In the genomic region with DNA sequence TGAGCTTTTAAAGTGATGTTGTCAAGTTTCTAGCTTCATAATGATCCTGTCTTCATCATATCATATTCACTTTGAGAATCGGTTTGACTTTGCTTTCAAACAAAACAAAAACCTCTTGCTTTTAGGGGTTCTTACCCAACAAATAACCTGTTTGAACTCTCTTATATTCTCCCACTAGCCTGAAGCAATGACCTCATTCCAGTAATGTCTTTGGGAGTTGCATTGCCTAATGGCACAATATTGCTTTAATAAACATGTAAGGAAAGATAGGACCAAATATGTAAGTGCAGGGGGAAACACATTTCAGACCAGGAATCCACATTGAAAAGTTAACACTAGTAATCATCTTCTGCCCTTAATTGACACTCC, we compare ENCODE assay signal across 9 cellular contexts. TPM values are rescaled to one million over a fixed set of nuclear protein-coding genes. Genes with fewer than 3 reads are reported as not detected.
DNase-seq lines count a peak whose midpoint lies in the region; ATAC-seq, FAIRE-seq and TF ChIP-seq lines count a peak whose summit lies in the region.
"Had no signal": no experiment of that assay in that cellular context is flagged by ENCODE, and none has a peak within 500 bp of the region (broad histone marks: within the 10 kb centered on the region; RNA-seq: fewer than 3 reads in every experiment).

No MANE protein-coding gene starts in this region.

- no peak overlapping the region for H3K23ac ChIP-seq in mesendoderm (ENCODE audit: low read length)

- H2BK5ac ChIP-seq in mesendoderm (ENCODE audit: low read length) = no peak overlapping the region

- H3K4me1 ChIP-seq in A549 (peaks cover 26% of the 10 kb centered on the region), mesendoderm (ENCODE audit: control insufficient read depth, low read depth, low read length) (no peaks in the 10 kb centered on the region)

- no peak overlapping the region for H4K8ac ChIP-seq in mesendoderm (ENCODE audit: low read depth, low read length)

- POLR2A ChIA-PET in A549 (lab: Yijun Ruan, JAX) = interaction anchor here (0.9 to 3.9 kb wide), 5 partner anchors 12 to 220 kb away, joined by 3 to 44 read pairs (median 8); a partner anchor contains a TSS

- H3K27ac Mint-ChIP-seq in brain = peak overlapping the region in 3 of 5 experiments; percentile 93 to 96 (median 95)

- no peaks in the 10 kb centered on the region for H3K79me2 ChIP-seq in mesendoderm (ENCODE audit: control insufficient read depth, insufficient read depth, low read length)

- no peak overlapping the region for H3K4ac ChIP-seq in mesendoderm (ENCODE audit: low read depth, low read length)

- TF ChIP-seq RAD21 in A549 (conservative IDR thresholded peaks at IDR 0.05 in 1 of 2, IDR thresholded peaks at IDR 0.05 in 1 of 2) = no peak

- H3K36me3 Mint-ChIP-seq in brain = no peaks in the 10 kb centered on the region

- TF ChIP-seq CTCF in A549 (IDR thresholded peaks at IDR 0.05) = no peak
- no peak for TF ChIP-seq CTCF in HFF-Myc (IDR thresholded peaks at IDR 0.05; ENCODE audit: low read depth, low read length, missing control alignments)
- TF ChIP-seq CTCF in brain (conservative IDR thresholded peaks at IDR 0.05) = no peak
- no peak for TF ChIP-seq CTCF in WERI-Rb-1 (IDR thresholded peaks at IDR 0.05; ENCODE audit: low read depth, low read length)

- no peak for ATAC-seq in A549

- no peak for DNase-seq in A549 (ENCODE audit: low read depth in 1 of 2, low spot score in 1 of 2)
- DNase-seq in HFF-Myc (ENCODE audit: extremely low read depth, low read depth) = no peak
- DNase-seq in mesendoderm = no peak
- DNase-seq in effector CD4-positive, alpha-beta T cell = no peak
- DNase-seq in WERI-Rb-1 = no peak
- no peak for DNase-seq in stimulated activated CD4-positive, alpha-beta T cell treated with anti-CD3 and anti-CD28 coated beads, Interleukin-2, amount 100 ng/mL, for 48 hours
- DNase-seq in GM19239 (ENCODE audit: insufficient read length, low spot score) = no peak
- DNase-seq: NCI-H748 treated with DMSO at 0.1 percent for 48 hours had no signal

- no peak overlapping the region for H3K56ac ChIP-seq in mesendoderm (ENCODE audit: low read length)

- H2BK15ac ChIP-seq in mesendoderm (replicated peaks; ENCODE audit: low read depth) = no peak overlapping the region

- peaks cover 54% of the 10 kb centered on the region for H3K4me1 Mint-ChIP-seq in brain

- CTCF ChIA-PET in A549 (lab: Yijun Ruan, JAX) = interaction anchor here (0.9 to 5.9 kb wide), 5 partner anchors 14 to 221 kb away, joined by 3 to 28 read pairs (median 4); no protein-coding TSS in a partner anchor

- no peaks in the 10 kb centered on the region for H3K27me3 ChIP-seq in mesendoderm (ENCODE audit: insufficient read depth, low read length, poor library complexity)
- no peaks in the 10 kb centered on the region for H3K27me3 ChIP-seq in WERI-Rb-1 (ENCODE audit: insufficient read depth, low read depth, severe bottlenecking)

- no peak for TF ChIP-seq EP300 in A549 (IDR thresholded peaks at IDR 0.05)

- H3K9me3 Mint-ChIP-seq in brain = peaks cover 3 to 22% (median 9%) of the 10 kb centered on the region in 5 experiments

- H3K4me3 ChIP-seq in A549 (peak overlapping the region; percentile 78), HFF-Myc (replicated peaks; ENCODE audit: low read depth, low read length) (peak overlapping the region; percentile 73), mesendoderm (ENCODE audit: low read length) (peak overlapping the region; percentile 78), WERI-Rb-1 (ENCODE audit: low read depth, low read length) (no peak overlapping the region)

- TF ChIP-seq POLR2A in A549 (IDR thresholded peaks at IDR 0.05; ENCODE audit: low read length) = no peak

- H2BK120ac ChIP-seq in mesendoderm (ENCODE audit: low read depth, low read length) = no peak overlapping the region

- 2% methylated on average over 1 of the region's 1 CpG for WGBS in A549 (ENCODE audit: missing lambda C conversion rate)
- WGBS in mesendoderm (ENCODE audit: extremely low coverage, insufficient coverage, low lambda C conversion rate) = no CpG with 5 or more reads among the region's 1 CpG

- no peak overlapping the region for H3K18ac ChIP-seq in mesendoderm (ENCODE audit: low read length)

- no peak for FAIRE-seq in A549 (lab: Jason Lieb, UNC)
- FAIRE-seq in GM19239 (lab: Jason Lieb, UNC) = no peak

- H3K36me3 ChIP-seq in mesendoderm (ENCODE audit: control insufficient read depth, insufficient read depth, low read length) = no peaks in the 10 kb centered on the region
- H3K36me3 ChIP-seq in WERI-Rb-1 = no peaks in the 10 kb centered on the region; the same call in 1 of the 2 replicates

- no peak overlapping the region for H4K5ac ChIP-seq in mesendoderm (ENCODE audit: low read length)

- H3K27me3 Mint-ChIP-seq in brain = peaks cover 25% of the 10 kb centered on the region

- H2AK5ac ChIP-seq in mesendoderm (ENCODE audit: low read length) = no peak overlapping the region

- peak overlapping the region; percentile 83 for H3K9ac ChIP-seq in mesendoderm (ENCODE audit: low read length)

- peak overlapping the region; percentile 79 for H3K4me2 ChIP-seq in A549
- H3K4me2 ChIP-seq in mesendoderm (ENCODE audit: low read length) = peak overlapping the region; percentile 71

- H3K27ac ChIP-seq in A549 = peak overlapping the region; percentile 83 to 94
- no peak overlapping the region for H3K27ac ChIP-seq in mesendoderm (ENCODE audit: low read depth, low read length)
- no peak overlapping the region for H3K27ac ChIP-seq in WERI-Rb-1

- H3K9me3 ChIP-seq in A549 (no peaks in the 10 kb centered on the region), WERI-Rb-1 (ENCODE audit: severe bottlenecking) (no peaks in the 10 kb centered on the region)

- no peaks in the 10 kb centered on the region for H3K79me1 ChIP-seq in mesendoderm (ENCODE audit: low read length)

- peak overlapping the region; percentile 92 to 99 (median 97) for H3K4me3 Mint-ChIP-seq in brain

TF ChIP-seq in A549, 52 proteins besides CTCF, POLR2A, EP300 and RAD21:
- TF ChIP-seq HOXB5 (CRISPR knock-in tag; IDR thresholded peaks at IDR 0.05) = no peak
- TF ChIP-seq ESRRA (IDR thresholded peaks at IDR 0.05; ENCODE audit: borderline replicate concordance, low read length) = no peak
- no peak; a peak in 1 of 5 replicates for TF ChIP-seq JUN (IDR thresholded peaks at IDR 0.05)
- peak in 1 of 2 experiments; percentile 2; a peak in 1 of 4 replicates for TF ChIP-seq CEBPB (IDR thresholded peaks at IDR 0.05)
- TF ChIP-seq GATA3 (IDR thresholded peaks at IDR 0.05; ENCODE audit: borderline replicate concordance) = no peak
- no peak for TF ChIP-seq EHF (CRISPR knock-in tag; IDR thresholded peaks at IDR 0.05)
- no peak for TF ChIP-seq ZNF302 (CRISPR knock-in tag; IDR thresholded peaks at IDR 0.05)

RNA-seq across cellular contexts. Expression of a gene that starts 27.6 kb away (rescaled TPM):
- polyA plus RNA-seq in A549 (2011; rRNA removed) (32.1 and 50.3 TPM in 2 replicates), A549 (2017; fragmentation: RNase III; extraction: RNeasy Plus Mini Kit Qiagen cat#74134 plus additional on column Dnase treatment) (45.7 to 52.2 TPM (median 50.3 TPM) in 3 replicates), brain (ENCODE audit: insufficient read depth, low read depth, low replicate concordance) (43.2 TPM)
- 26.9 and 30.3 TPM in 2 replicates for polyA plus RNA-seq in A549 (2012; cell fraction: cytosol; rRNA removed)
- polyA plus RNA-seq in A549 (2012; cell fraction: nucleus; rRNA removed) = 26.0 and 29.9 TPM in 2 replicates
- 16.0 and 19.2 TPM in 2 replicates for polyA minus RNA-seq in A549 (2011; rRNA and poly(A)+ RNA removed)
- polyA plus RNA-seq in mesendoderm (2013, experiment 1 of 2) = 121 TPM
- 119 TPM for polyA plus RNA-seq in mesendoderm (2013, experiment 2 of 2)

RNA-seq across cellular contexts. Expression of a gene that starts 27.8 kb away (rescaled TPM):
- polyA plus RNA-seq in A549 (2011; rRNA removed) (4.8 and 5.5 TPM in 2 replicates), A549 (2017; fragmentation: RNase III; extraction: RNeasy Plus Mini Kit Qiagen cat#74134 plus additional on column Dnase treatment) (2.0 to 2.4 TPM (median 2.2 TPM) in 3 replicates), brain (ENCODE audit: insufficient read depth, low read depth, low replicate concordance) (5.4 TPM)
- polyA plus RNA-seq in A549 (2012; cell fraction: cytosol; rRNA removed) = 0.90 and 1.0 TPM in 2 replicates
- polyA plus RNA-seq in A549 (2012; cell fraction: nucleus; rRNA removed) = 0.67 and 0.81 TPM in 2 replicates
- polyA minus RNA-seq in A549 (2011; rRNA and poly(A)+ RNA removed) = 1.9 and 3.4 TPM in 2 replicates
- 2.2 TPM for polyA plus RNA-seq in mesendoderm (2013, experiment 1 of 2)
- polyA plus RNA-seq in mesendoderm (2013, experiment 2 of 2) = 2.1 TPM

RNA-seq across cellular contexts. Expression of a gene that starts 38.3 kb away (rescaled TPM):
- polyA plus RNA-seq in A549 (2011; rRNA removed) (0.06 TPM in 1 of 2 replicates, not detected in the other), A549 (2017; fragmentation: RNase III; extraction: RNeasy Plus Mini Kit Qiagen cat#74134 plus additional on column Dnase treatment) (not detected in 3 replicates), brain (ENCODE audit: insufficient read depth, low read depth, low replicate concordance) (not detected)
- polyA plus RNA-seq in A549 (2012; cell fraction: cytosol; rRNA removed) = not detected in 2 replicates
- not detected in 2 replicates for polyA plus RNA-seq in A549 (2012; cell fraction: nucleus; rRNA removed)
- not detected in 2 replicates for polyA minus RNA-seq in A549 (2011; rRNA and poly(A)+ RNA removed)
- polyA plus RNA-seq in mesendoderm (2013, experiment 1 of 2) = not detected
- not detected for polyA plus RNA-seq in mesendoderm (2013, experiment 2 of 2)

Comparison
In these comparisons a context has a peak if more than half of its experiments do, and no peak if none do; other contexts are left out.
1. H3K27ac ChIP-seq: peak in A549 (2 of 2); none in mesendoderm (single experiment) and WERI-Rb-1 (single experiment).